ENCODE assay signal across 21 cellular contexts in the genomic region with DNA sequence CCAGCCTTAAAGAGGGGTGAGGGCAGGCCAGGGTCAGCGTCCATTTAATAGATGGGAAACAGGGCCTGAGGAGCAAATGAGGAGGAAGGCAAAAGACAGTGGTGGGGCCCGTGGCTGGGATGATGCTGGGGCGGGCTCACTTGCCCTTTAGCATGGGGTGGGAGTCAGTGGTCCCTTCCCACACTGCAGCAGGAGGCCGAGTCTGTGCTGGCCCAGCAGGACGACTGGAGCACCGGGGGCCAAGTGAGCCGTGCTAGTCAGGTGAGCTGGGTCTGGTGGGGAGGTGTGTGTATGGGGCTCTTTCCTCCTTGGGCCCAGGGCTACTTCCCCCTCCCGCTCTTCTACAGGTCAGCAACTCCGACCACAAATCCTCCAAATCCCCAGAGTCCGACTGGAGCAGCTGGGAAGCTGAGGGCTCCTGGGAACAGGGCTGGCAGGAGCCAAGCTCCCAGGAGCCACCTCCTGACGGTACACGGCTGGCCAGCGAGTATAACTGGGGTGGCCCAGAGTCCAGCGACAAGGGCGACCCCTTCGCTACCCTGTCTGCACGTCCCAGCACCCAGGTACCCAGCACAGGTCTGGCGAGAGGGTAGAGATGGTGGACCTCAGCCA. TPM values are rescaled to one million over a fixed set of nuclear protein-coding genes. Genes with fewer than 3 reads are reported as not detected.
DNase-seq lines count a peak whose midpoint lies in the region; ATAC-seq and TF ChIP-seq lines count a peak whose summit lies in the region.
"Had no signal": no experiment of that assay in that cellular context is flagged by ENCODE, and none has a peak within 500 bp of the region (broad histone marks: within the 10 kb centered on the region; RNA-seq: fewer than 3 reads in every experiment).

No MANE protein-coding gene starts in this region.

- no peaks in the 10 kb centered on the region for H3K27me3 Mint-ChIP-seq in natural killer cell (ENCODE audit: low read depth in 2 of 2)
- no peaks in the 10 kb centered on the region for H3K27me3 Mint-ChIP-seq in natural killer cell treated with Interleukin-12 subunit alpha and Interleukin-12 subunit beta and Interleukin-15 and Interleukin-18, amount 100 ng/mL, for 72 hours
- no peaks in the 10 kb centered on the region for H3K27me3 Mint-ChIP-seq in T-helper 17 cell
- peaks cover 17% of the 10 kb centered on the region for H3K27me3 Mint-ChIP-seq in nephron (ENCODE audit: low read depth)
- H3K27me3 Mint-ChIP-seq: activated naive CD8-positive, alpha-beta T cell treated with anti-CD3 and anti-CD28 coated beads for 36 hours; naive thymus-derived CD8-positive, alpha-beta T cell had no signal

- H3K4me3 Mint-ChIP-seq in natural killer cell (peak overlapping the region; percentile 25), T-helper 17 cell (peak overlapping the region; percentile 50), nephron (peak overlapping the region; percentile 26 to 43 (median 34))
- H3K4me3 Mint-ChIP-seq in natural killer cell treated with Interleukin-12 subunit alpha and Interleukin-12 subunit beta and Interleukin-15 and Interleukin-18, amount 100 ng/mL, for 72 hours, result no peak overlapping the region

- no peak for TF ChIP-seq CTCF in natural killer cell (IDR thresholded peaks at IDR 0.05)
- no peak for TF ChIP-seq CTCF in nephron (IDR thresholded peaks at IDR 0.05; ENCODE audit: unreplicated experiment in 3 of 3)

- peaks cover 11 to 19% of the 10 kb centered on the region in 2 donors for H3K4me1 Mint-ChIP-seq in natural killer cell
- peaks cover 9 to 15% of the 10 kb centered on the region in 2 donors for H3K4me1 Mint-ChIP-seq in natural killer cell treated with Interleukin-12 subunit alpha and Interleukin-12 subunit beta and Interleukin-15 and Interleukin-18, amount 100 ng/mL, for 72 hours (ENCODE audit: low read depth in 2 of 2)
- H3K4me1 Mint-ChIP-seq in T-helper 17 cell, result peaks cover 17% of the 10 kb centered on the region
- H3K4me1 Mint-ChIP-seq in nephron, result peaks cover 16% of the 10 kb centered on the region

- H3K9me3 Mint-ChIP-seq in natural killer cell (no peaks in the 10 kb centered on the region), nephron (no peaks in the 10 kb centered on the region)
- H3K9me3 Mint-ChIP-seq in natural killer cell treated with Interleukin-12 subunit alpha and Interleukin-12 subunit beta and Interleukin-15 and Interleukin-18, amount 100 ng/mL, for 72 hours, result no peaks in the 10 kb centered on the region
- H3K9me3 Mint-ChIP-seq: activated naive CD8-positive, alpha-beta T cell treated with anti-CD3 and anti-CD28 coated beads for 36 hours; immature natural killer cell; naive thymus-derived CD8-positive, alpha-beta T cell had no signal

- DNase-seq in natural killer cell (no peak), T-helper 17 cell (no peak), OCI-M1 (lab: John Stamatoyannopoulos, UW) (no peak), amniotic stem cell (lab: John Stamatoyannopoulos, UW) (no peak)
- DNase-seq in natural killer cell treated with Interleukin-12 subunit alpha and Interleukin-12 subunit beta and Interleukin-15 and Interleukin-18, amount 100 ng/mL, for 72 hours (ENCODE audit: low spot score), result no peak
- DNase-seq: activated CD4-positive, alpha-beta T cell treated with anti-CD3 and anti-CD28 coated beads, Interleukin-2, amount 50 U/mL, for 1 hour; activated naive CD8-positive, alpha-beta T cell treated with anti-CD3 and anti-CD28 coated beads for 36 hours; dorsolateral prefrontal cortex; GDM1; glutamatergic neuron; GOT3; immature natural killer cell; Karpas-422; naive thymus-derived CD8-positive, alpha-beta T cell; NCI-H2171; PC-3 had no signal

- ATAC-seq in natural killer cell (no peak), T-helper 17 cell (no peak), GM21528 (IDR thresholded peaks at IDR 0.05; ENCODE audit: low FRiP score, unreplicated experiment) (no peak), GM21447 (IDR thresholded peaks at IDR 0.05; ENCODE audit: unreplicated experiment) (no peak)
- no peak for ATAC-seq in natural killer cell treated with Interleukin-12 subunit alpha and Interleukin-12 subunit beta and Interleukin-15 and Interleukin-18, amount 100 ng/mL, for 72 hours
- ATAC-seq: esophagus mucosa; naive thymus-derived CD8-positive, alpha-beta T cell; PC-3 had no signal

- no peaks in the 10 kb centered on the region for H3K36me3 Mint-ChIP-seq in natural killer cell
- no peaks in the 10 kb centered on the region for H3K36me3 Mint-ChIP-seq in natural killer cell treated with Interleukin-12 subunit alpha and Interleukin-12 subunit beta and Interleukin-15 and Interleukin-18, amount 100 ng/mL, for 72 hours
- peaks cover 5% of the 10 kb centered on the region for H3K36me3 Mint-ChIP-seq in T-helper 17 cell (ENCODE audit: low read depth)
- peaks cover 30% of the 10 kb centered on the region for H3K36me3 Mint-ChIP-seq in nephron (ENCODE audit: low read depth)

- H3K9me3 ChIP-seq in T-helper 17 cell (ENCODE audit: control insufficient read depth, low read length, poor library complexity, severe bottlenecking), result no peaks in the 10 kb centered on the region
- H3K9me3 ChIP-seq: vagina had no signal

- no peak overlapping the region for H3K27ac Mint-ChIP-seq in natural killer cell
- H3K27ac Mint-ChIP-seq in natural killer cell treated with Interleukin-12 subunit alpha and Interleukin-12 subunit beta and Interleukin-15 and Interleukin-18, amount 100 ng/mL, for 72 hours, result peak overlapping the region in 1 of 2 donors; percentile 39
- H3K27ac Mint-ChIP-seq in T-helper 17 cell, result peak overlapping the region; percentile 29
- no peak overlapping the region for H3K27ac Mint-ChIP-seq in nephron
- H3K27ac Mint-ChIP-seq: activated naive CD8-positive, alpha-beta T cell treated with anti-CD3 and anti-CD28 coated beads for 36 hours had no signal

- intact Hi-C loops in natural killer cell (cut with micrococcal nuclease), result no loop called here

RNA-seq across cellular contexts. Expression of gene SCYL1, which starts 12.8 kb away (rescaled TPM):
- 10 to 100 TPM; 61.7 to 79.9 (median 71.3) TPM for total RNA-seq in natural killer cell
- total RNA-seq in natural killer cell treated with Interleukin-12 subunit alpha and Interleukin-12 subunit beta and Interleukin-15 and Interleukin-18, amount 100 ng/mL, for 72 hours, result 100 to 1,000 TPM in 1 of 2 donors, 10 to 100 TPM in 1; 84.5 to 112 TPM
- total RNA-seq in T-helper 17 cell, result 10 to 100 TPM; 56.6 to 61.7 TPM

RNA-seq across cellular contexts. Expression of gene LTBP3, which starts 20.4 kb away (rescaled TPM):
- total RNA-seq in natural killer cell (100 to 1,000 TPM; 121 to 155 (median 140) TPM), T-helper 17 cell (100 to 1,000 TPM; 123 to 187 TPM)
- 10 to 100 TPM; 42.3 to 60.2 TPM for total RNA-seq in natural killer cell treated with Interleukin-12 subunit alpha and Interleukin-12 subunit beta and Interleukin-15 and Interleukin-18, amount 100 ng/mL, for 72 hours

RNA-seq across cellular contexts. Expression of gene ZNRD2, which starts 32.6 kb away (rescaled TPM):
- 10 to 100 TPM; 40.9 to 64.1 (median 60.0) TPM for total RNA-seq in natural killer cell
- 10 to 100 TPM; 55.8 to 89.3 TPM for total RNA-seq in natural killer cell treated with Interleukin-12 subunit alpha and Interleukin-12 subunit beta and Interleukin-15 and Interleukin-18, amount 100 ng/mL, for 72 hours
- 10 to 100 TPM; 30.3 to 39.0 TPM for total RNA-seq in T-helper 17 cell

RNA-seq across cellular contexts. Expression of gene FAM89B, which starts 34.6 kb away (rescaled TPM):
- 10 to 100 TPM; 41.4 to 52.4 (median 44.6) TPM for total RNA-seq in natural killer cell
- total RNA-seq in natural killer cell treated with Interleukin-12 subunit alpha and Interleukin-12 subunit beta and Interleukin-15 and Interleukin-18, amount 100 ng/mL, for 72 hours, result 10 to 100 TPM; 38.0 to 71.5 TPM
- 10 to 100 TPM; 41.2 to 44.4 TPM for total RNA-seq in T-helper 17 cell

RNA-seq across cellular contexts. Expression of gene EHBP1L1, which starts 38.1 kb away (rescaled TPM):
- 100 to 1,000 TPM; 129 to 137 (median 135) TPM for total RNA-seq in natural killer cell
- 100 to 1,000 TPM; 156 to 188 TPM for total RNA-seq in natural killer cell treated with Interleukin-12 subunit alpha and Interleukin-12 subunit beta and Interleukin-15 and Interleukin-18, amount 100 ng/mL, for 72 hours
- 100 to 1,000 TPM; 123 to 152 TPM for total RNA-seq in T-helper 17 cell
